Comparison of ENCODE assay signal across 23 cellular contexts in the genomic region with DNA sequence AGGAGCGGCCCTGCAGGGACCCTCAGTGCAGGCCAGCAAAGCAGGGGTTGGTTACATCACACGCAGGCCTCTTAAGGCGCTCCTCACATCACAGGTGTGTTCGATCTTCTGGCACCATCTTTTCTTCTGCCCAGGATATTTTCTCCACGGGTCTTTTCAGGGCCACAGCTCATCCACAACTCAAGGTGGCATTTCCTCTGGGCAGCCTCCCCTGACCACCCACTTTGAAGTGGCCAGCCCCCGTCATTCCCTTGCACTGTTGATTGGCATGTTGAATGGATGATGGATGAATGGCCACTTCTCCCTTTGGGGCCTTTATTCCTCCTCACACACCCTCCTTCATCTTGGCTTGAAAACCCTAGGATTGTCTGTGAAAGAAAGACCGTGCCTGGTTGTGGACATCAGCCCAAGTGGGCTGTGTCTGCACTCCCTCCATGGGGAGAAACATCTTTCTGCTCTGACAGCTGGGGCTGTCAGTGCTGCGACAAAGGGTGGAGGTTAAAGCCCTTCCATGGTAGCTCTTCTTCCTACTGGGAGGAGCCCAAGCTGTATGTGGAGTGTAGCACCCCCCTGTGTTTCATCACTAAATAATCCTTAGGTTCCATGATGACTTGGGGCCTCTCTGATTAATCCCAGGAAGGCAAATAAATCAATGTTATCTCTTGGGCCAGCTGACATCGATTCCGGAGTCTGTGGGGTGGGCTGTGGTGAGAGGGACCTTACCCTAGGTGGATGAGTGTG.
"Had no signal": no experiment of that assay in that cellular context is flagged by ENCODE, and none has a peak within 500 bp of the region (broad histone marks: within the 10 kb centered on the region; RNA-seq: fewer than 3 reads in every experiment).

No MANE protein-coding gene starts in this region.

- H3K4me3 ChIP-seq: coronary artery, heart right ventricle, mucosa of descending colon, right lobe of liver, skin epidermis, testis had no signal

- H3K27ac ChIP-seq: coronary artery, epithelial cell of prostate, heart right ventricle, right lobe of liver, skin epidermis, testis had no signal

- H3K9me3 ChIP-seq: heart right ventricle, mucosa of descending colon, right lobe of liver, testis had no signal

- H3K36me3 ChIP-seq: heart right ventricle, right lobe of liver had no signal

- H3K4me1 ChIP-seq: heart right ventricle, right lobe of liver, testis had no signal

- H3K27me3 ChIP-seq: heart right ventricle, right lobe of liver, testis had no signal

- DNase-seq: activated B cell treated with CpG ODN at 0.5 μM for 24 hours; activated CD4-positive, alpha-beta T cell treated with anti-CD3 and anti-CD28 coated beads for 36 hours; activated CD4-positive, alpha-beta T cell treated with anti-CD3 and anti-CD28 coated beads, Interleukin-2, amount 50 U/mL, for 48 hours; activated CD8-positive, alpha-beta memory T cell treated with anti-CD3 and anti-CD28 coated beads, Interleukin-2, amount 50 U/mL, for 48 hours; activated naive CD4-positive, alpha-beta T cell; activated naive CD8-positive, alpha-beta T cell treated with anti-CD3 and anti-CD28 coated beads for 36 hours; activated T-cell treated with anti-CD3 and anti-CD28 coated beads, Interleukin-2, amount 50 U/mL, for 4 hours; amniotic stem cell; heart right ventricle; islet precursor cell; left colon; mucosa of descending colon; nephron progenitor cell; nucleus accumbens; stimulated activated CD4-positive, alpha-beta T cell treated with anti-CD3 and anti-CD28 coated beads, Interleukin-2, amount 100 ng/mL, for 48 hours; stimulated activated CD8-positive, alpha-beta memory T cell treated with anti-CD3 and anti-CD28 coated beads, Interleukin-4, amount 100 ng/mL, for 48 hours; stimulated activated naive B cell treated with anti-CD40 and anti-IgM and Interleukin-4, amounts not matched to agents 10 μg/mL and 1 μg/mL and 100 μg/mL, for 72 hours; T-helper 9 cell; testis had no signal
